In the genomic region with DNA sequence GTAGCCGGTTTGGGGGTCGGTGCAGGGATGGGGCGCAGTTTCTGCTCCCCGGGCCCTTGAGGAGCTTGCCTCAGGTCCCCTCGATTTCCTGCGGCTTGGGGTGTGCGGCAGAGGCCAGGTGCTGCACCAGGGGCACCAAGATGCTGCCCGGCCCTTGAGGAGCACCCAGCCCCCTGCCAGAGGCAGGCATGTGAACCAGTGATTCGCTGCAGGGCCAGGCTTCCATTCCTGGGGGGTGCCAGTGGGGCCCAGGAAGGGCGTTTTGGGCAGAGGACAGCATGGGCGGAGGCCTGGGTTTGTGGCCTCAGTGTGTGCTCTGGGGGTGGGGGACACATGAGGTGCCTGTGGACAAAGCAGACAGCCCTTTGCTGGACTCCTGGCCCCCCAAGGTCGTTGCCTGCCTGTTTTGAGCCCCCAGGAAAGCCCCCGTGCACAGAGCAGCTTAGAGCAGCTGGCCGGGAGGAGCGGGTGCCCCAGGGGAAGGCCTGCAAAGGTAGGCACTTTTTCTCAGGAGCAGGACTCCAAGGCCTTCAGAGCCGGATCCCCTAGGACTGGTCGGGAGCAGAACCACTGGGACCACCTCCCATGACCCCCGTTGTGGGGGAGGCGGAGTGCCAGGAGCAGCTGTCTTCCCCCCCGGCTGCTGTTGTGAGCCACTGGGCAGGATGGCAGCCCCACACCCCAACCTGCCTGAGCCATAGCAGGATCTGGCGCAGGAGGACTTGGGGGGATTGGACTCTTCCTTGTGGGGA, we compare ENCODE assay signal across 8 cellular contexts. TPM values are rescaled to one million over a fixed set of nuclear protein-coding genes. Genes with fewer than 3 reads are reported as not detected.
DNase-seq lines count a peak whose midpoint lies in the region; ATAC-seq and TF ChIP-seq lines count a peak whose summit lies in the region.

No MANE protein-coding gene starts in this region.

- ATAC-seq in activated T-cell treated with anti-CD3 and anti-CD28 coated beads, Interleukin-2, amount 50 U/mL, for 4 hours: no peak
- no peak for ATAC-seq in right lobe of liver
- no peak for ATAC-seq in GM18870 (IDR thresholded peaks at IDR 0.05; ENCODE audit: unreplicated experiment)

- intact Hi-C loops in right lobe of liver (cut with DNase I): no loop called here
- intact Hi-C loops in thyroid gland (cut with DNase I): loop anchor here (5.0 to 10.0 kb wide), 3 partner anchors 232 to 470 kb away; no protein-coding TSS in a partner anchor

- H3K9me3 ChIP-seq in right lobe of liver (no peaks in the 10 kb centered on the region), thyroid gland (no peaks in the 10 kb centered on the region)

- DNase-seq in activated T-cell treated with anti-CD3 and anti-CD28 coated beads, Interleukin-2, amount 50 U/mL, for 4 hours: no peak
- DNase-seq in activated T-cell treated with anti-CD3 and anti-CD28 coated beads, Interleukin-2, amount 50 U/mL, for 48 hours: no peak
- no peak for DNase-seq in astrocyte of the cerebellum (ENCODE audit: low read depth)
- DNase-seq in right lobe of liver: no peak
- DNase-seq in thyroid gland: no peak
- DNase-seq in UCSD-AML1 (lab: John Stamatoyannopoulos, UW; ENCODE audit: unreplicated experiment): no peak
- DNase-seq in NCI-H510A treated with DMSO at 0.1 percent for 48 hours (lab: John Stamatoyannopoulos, UW): no peak

- peaks cover 6% of the 10 kb centered on the region for H3K36me3 Mint-ChIP-seq in activated T-cell treated with anti-CD3 and anti-CD28 coated beads, Interleukin-2, amount 50 U/mL, for 4 hours (ENCODE audit: insufficient read depth)

- peaks cover 2% of the 10 kb centered on the region for H3K27me3 Mint-ChIP-seq in activated T-cell treated with anti-CD3 and anti-CD28 coated beads, Interleukin-2, amount 50 U/mL, for 4 hours (ENCODE audit: low read depth)

- H3K36me3 ChIP-seq in right lobe of liver: peaks cover 0 to 1% (median 0%) of the 10 kb centered on the region in 4 donors
- H3K36me3 ChIP-seq in thyroid gland: peaks cover 0 to 8% of the 10 kb centered on the region in 2 donors

- peak overlapping the region; percentile 74 for H3K4me3 ChIP-seq in astrocyte of the cerebellum (ENCODE audit: low read depth, low read length)
- peak overlapping the region; percentile 47 to 69 (median 56) for H3K4me3 ChIP-seq in right lobe of liver
- peak overlapping the region in 2 of 3 donors; percentile 68 to 78 for H3K4me3 ChIP-seq in thyroid gland (replicated peaks in 1 of 3)

- peaks cover 14% of the 10 kb centered on the region for H3K4me1 Mint-ChIP-seq in activated T-cell treated with anti-CD3 and anti-CD28 coated beads, Interleukin-2, amount 50 U/mL, for 4 hours (ENCODE audit: low read depth)

- no CpG with 5 or more reads among the region's 21 CpGs for WGBS in right lobe of liver (ENCODE audit: insufficient coverage, low coverage, low lambda C conversion rate, missing lambda C conversion rate)
- 80 to 83% methylated on average over 5 to 12 of the region's 21 CpGs for WGBS in thyroid gland, 2 donors

- H3K9me3 Mint-ChIP-seq in activated T-cell treated with anti-CD3 and anti-CD28 coated beads, Interleukin-2, amount 50 U/mL, for 4 hours: no peaks in the 10 kb centered on the region

- H3K4me1 ChIP-seq in right lobe of liver (no peaks in the 10 kb centered on the region), thyroid gland (peaks cover 14 to 40% of the 10 kb centered on the region in 2 donors)

- H3K27ac ChIP-seq in right lobe of liver (no peak overlapping the region), thyroid gland (no peak overlapping the region)

- peak overlapping the region; percentile 73 for H3K4me3 Mint-ChIP-seq in activated T-cell treated with anti-CD3 and anti-CD28 coated beads, Interleukin-2, amount 50 U/mL, for 4 hours

- TF ChIP-seq POLR2A in right lobe of liver (IDR thresholded peaks at IDR 0.05) (no peak), thyroid gland (IDR thresholded peaks at IDR 0.05) (no peak)

- TF ChIP-seq CTCF in astrocyte of the cerebellum (IDR thresholded peaks at IDR 0.05; ENCODE audit: low read depth, low read length, missing control alignments) (no peak), right lobe of liver (IDR thresholded peaks at IDR 0.05) (no peak), thyroid gland (IDR thresholded peaks at IDR 0.05) (no peak)

- no peaks in the 10 kb centered on the region for H3K27me3 ChIP-seq in right lobe of liver
- no peaks in the 10 kb centered on the region for H3K27me3 ChIP-seq in thyroid gland

- in situ Hi-C loops in astrocyte of the cerebellum (cut with HindIII; ENCODE audit: low sequenced_read_pairs): no loop called here

RNA-seq across cellular contexts. Expression of a gene that starts 1.7 kb away (rescaled TPM):
- total RNA-seq in activated T-cell treated with anti-CD3 and anti-CD28 coated beads, Interleukin-2, amount 50 U/mL, for 4 hours: 10 to 100 TPM; 25.6 to 33.1 (median 28.9) TPM
- total RNA-seq in right lobe of liver (1 to 10 TPM; 2.0 to 8.7 (median 5.6) TPM), thyroid gland (10 to 100 TPM; 16.0 to 28.0 (median 22.8) TPM)
